In genomic region chr22:37186997-37187522, GRCh38 we compare ENCODE assay signal across 8 cellular contexts. TPM values are rescaled to one million over a fixed set of nuclear protein-coding genes. Genes with fewer than 3 reads are reported as not detected.
DNase-seq lines count a peak whose midpoint lies in the region; ATAC-seq and TF ChIP-seq lines count a peak whose summit lies in the region.

No MANE protein-coding gene starts in this region.

- peak overlapping the region; percentile 63 for H3K4me3 ChIP-seq in AG04450 (ENCODE audit: low read depth, low read length)
- H3K4me3 ChIP-seq in PC-3 (ENCODE audit: low read length): peak overlapping the region; percentile 56; the same call in 1 of the 2 replicates

- H3K4me1 Mint-ChIP-seq in naive thymus-derived CD8-positive, alpha-beta T cell: peaks cover 28 to 67% (median 61%) of the 10 kb centered on the region in 4 donors

- no peaks in the 10 kb centered on the region for H4K20me1 ChIP-seq in PC-3 (ENCODE audit: low read length)

- H3K4me2 ChIP-seq in PC-3 (ENCODE audit: low read length): peak overlapping the region; percentile 79

- no peaks in the 10 kb centered on the region for H3K36me3 ChIP-seq in PC-3 (ENCODE audit: low read depth, low read length)

- POLR2A ChIA-PET in AG04450 (lab: Yijun Ruan, JAX) (interaction anchor here (1.1 kb wide), 1 partner anchor 12 kb away, joined by 3 read pairs; no protein-coding TSS in a partner anchor), PC-3 (lab: Charles Lee; ENCODE audit: unreplicated experiment) (no interaction called here)
- POLR2A ChIA-PET in naive thymus-derived CD8-positive, alpha-beta T cell (lab: Charles Lee): interaction anchor here (0.6 to 2.6 kb wide), 8 partner anchors 11 to 114 kb away, joined by 3 to 29 read pairs (median 9); partner anchors contain the start of gene IL2RB

- H3K27ac Mint-ChIP-seq in naive thymus-derived CD8-positive, alpha-beta T cell: peak overlapping the region in 9 of 10 donors; percentile 32 to 97 (median 89)

- DNase-seq in AG04450 (ENCODE audit: low read depth, low spot score) (no peak), PC-3 (no peak), epithelial cell of prostate (ENCODE audit: low read depth, low spot score) (no peak), NOMO-1 treated with dmso at 0.1 percent for 144 hours (lab: John Stamatoyannopoulos, UW; ENCODE audit: unreplicated experiment) (no peak)
- DNase-seq in naive thymus-derived CD8-positive, alpha-beta T cell: peak in 1 of 10 donors; percentile 10
- no peak for DNase-seq in activated CD4-positive, CD25-positive, alpha-beta regulatory T cell (lab: John Stamatoyannopoulos, UW)

- peaks cover 56% of the 10 kb centered on the region for H3K4me1 ChIP-seq in PC-3 (ENCODE audit: insufficient read depth, low read length)

- H3K36me3 Mint-ChIP-seq in naive thymus-derived CD8-positive, alpha-beta T cell: no peaks in the 10 kb centered on the region

- TF ChIP-seq CTCF in AG04450 (IDR thresholded peaks at IDR 0.05; ENCODE audit: low read depth, low read length): no peak
- TF ChIP-seq CTCF in PC-3 (conservative IDR thresholded peaks at IDR 0.05; ENCODE audit: low read depth, low read length): no peak

- peak overlapping the region in 8 of 10 donors; percentile 73 to 85 (median 80) for H3K4me3 Mint-ChIP-seq in naive thymus-derived CD8-positive, alpha-beta T cell

- ATAC-seq in PC-3 (no peak), GM21526 (IDR thresholded peaks at IDR 0.05; ENCODE audit: low FRiP score, unreplicated experiment) (no peak), HG03442 (IDR thresholded peaks at IDR 0.05; ENCODE audit: unreplicated experiment) (no peak)
- ATAC-seq in naive thymus-derived CD8-positive, alpha-beta T cell: no peak

- H3K79me2 ChIP-seq in PC-3 (ENCODE audit: low read length): 0 out of 2 replicates have a peak, but pooled peaks cover 4% of the 10 kb centered on the region

- peak overlapping the region; percentile 80 for H3K9ac ChIP-seq in PC-3 (ENCODE audit: low read length)

- H2AFZ ChIP-seq in PC-3 (ENCODE audit: low read length): no peak overlapping the region

- CTCF ChIA-PET in AG04450 (lab: Charles Lee): interaction anchor here (0.7 to 2.9 kb wide), 4 partner anchors 10 to 86 kb away, joined by 4 to 8 read pairs (median 6); no protein-coding TSS in a partner anchor
- CTCF ChIA-PET in PC-3 (lab: Charles Lee): no interaction called here

- BruUV-seq in PC-3 (replicated peaks; lab: Mats Ljungman, UMichigan): no TSS peak

- H3K9me3 Mint-ChIP-seq in naive thymus-derived CD8-positive, alpha-beta T cell: no peaks in the 10 kb centered on the region

- no peaks in the 10 kb centered on the region for H3K9me3 ChIP-seq in AG04450 (ENCODE audit: control insufficient read depth, insufficient read depth, low read length)
- no peaks in the 10 kb centered on the region for H3K9me3 ChIP-seq in PC-3 (ENCODE audit: low read length)

- no peaks in the 10 kb centered on the region for H3K27me3 Mint-ChIP-seq in naive thymus-derived CD8-positive, alpha-beta T cell

- H3K27me3 ChIP-seq in AG04450 (ENCODE audit: control insufficient read depth, insufficient read depth, low read length): no peaks in the 10 kb centered on the region
- no peaks in the 10 kb centered on the region for H3K27me3 ChIP-seq in PC-3 (ENCODE audit: low read length)

- peak overlapping the region; percentile 83 for H3K27ac ChIP-seq in AG04450 (ENCODE audit: low read depth, low read length)
- peak overlapping the region; percentile 96 for H3K27ac ChIP-seq in PC-3 (ENCODE audit: low read length)
- H3K27ac ChIP-seq in epithelial cell of prostate: peak overlapping the region; percentile 98

- H3F3A ChIP-seq in PC-3 (ENCODE audit: low read length, unreplicated experiment): peaks cover 4% of the 10 kb centered on the region

- H3K9me2 ChIP-seq in PC-3 (replicated peaks; ENCODE audit: low read length): no peaks in the 10 kb centered on the region

- intact Hi-C loops in PC-3 (cut with micrococcal nuclease): no loop called here

RNA-seq across cellular contexts. Expression of gene C1QTNF6, which starts 1.0 kb away (rescaled TPM):
- polyA plus RNA-seq in AG04450 (2011; rRNA removed): 8.2 and 10.0 TPM in 2 replicates
- polyA minus RNA-seq in AG04450 (2011; rRNA and poly(A)+ RNA removed): 4.6 and 4.8 TPM in 2 replicates
- 3.8 and 5.5 TPM in 2 replicates for total RNA-seq in PC-3 (2014; rRNA removed)
- 10 to 100 TPM; 24.6 to 25.7 TPM for total RNA-seq in naive thymus-derived CD8-positive, alpha-beta T cell
- 1 to 10 TPM in 2 of 3 donors, under 1 TPM in 1; 0.68 to 4.0 (median 1.7) TPM for polyA plus RNA-seq in naive thymus-derived CD8-positive, alpha-beta T cell

RNA-seq across cellular contexts. Expression of gene SSTR3, which starts 25.2 kb away (rescaled TPM):
- polyA plus RNA-seq in AG04450 (2011; rRNA removed): 0.06 and 0.14 TPM in 2 replicates
- polyA minus RNA-seq in AG04450 (2011; rRNA and poly(A)+ RNA removed): 0.09 and 0.14 TPM in 2 replicates
- total RNA-seq in PC-3 (2014; rRNA removed): 0.55 TPM in 1 of 2 replicates, not detected in the other
- total RNA-seq in naive thymus-derived CD8-positive, alpha-beta T cell: 10 to 100 TPM; 13.5 to 13.7 TPM
- polyA plus RNA-seq in naive thymus-derived CD8-positive, alpha-beta T cell: 1 to 10 TPM; 2.9 to 7.3 (median 4.2) TPM

RNA-seq across cellular contexts. Expression of gene IL2RB, which starts 37.3 kb away (rescaled TPM):
- polyA plus RNA-seq in AG04450 (2011; rRNA removed): 0.11 and 0.27 TPM in 2 replicates
- 0.09 and 0.26 TPM in 2 replicates for polyA minus RNA-seq in AG04450 (2011; rRNA and poly(A)+ RNA removed)
- not detected in 2 replicates for total RNA-seq in PC-3 (2014; rRNA removed)
- 10 to 100 TPM; 31.1 to 34.2 TPM for total RNA-seq in naive thymus-derived CD8-positive, alpha-beta T cell
- 100 to 1,000 TPM in 1 of 3 donors, 10 to 100 TPM in 2; 74.9 to 113 (median 81.1) TPM for polyA plus RNA-seq in naive thymus-derived CD8-positive, alpha-beta T cell

RNA-seq across cellular contexts. Expression of gene RAC2, which starts 57.0 kb away (rescaled TPM):
- polyA plus RNA-seq in AG04450 (2011; rRNA removed): 25.0 and 35.9 TPM in 2 replicates
- polyA minus RNA-seq in AG04450 (2011; rRNA and poly(A)+ RNA removed): 28.9 and 38.2 TPM in 2 replicates
- total RNA-seq in PC-3 (2014; rRNA removed): 50.5 and 54.5 TPM in 2 replicates
- 100 to 1,000 TPM; 295 to 297 TPM for total RNA-seq in naive thymus-derived CD8-positive, alpha-beta T cell
- polyA plus RNA-seq in naive thymus-derived CD8-positive, alpha-beta T cell: 1,000 to 10,000 TPM in 2 of 3 donors, 100 to 1,000 TPM in 1; 740 to 1,115 (median 1,110) TPM

Comparison
In these comparisons a context has a peak if more than half of its experiments do, and no peak if none do; other contexts are left out.
1. RNA of gene IL2RB, which starts 37.3 kb away (total RNA-seq): 31.1 to 34.2 TPM in naive thymus-derived CD8-positive, alpha-beta T cell; not detected in PC-3; every median in the first group is over 10 times any median in the second.
2. Peak in every context shown above with its lines, with median percentiles within 50 percentile points of each other: H3K27ac ChIP-seq.